In the genomic region with DNA sequence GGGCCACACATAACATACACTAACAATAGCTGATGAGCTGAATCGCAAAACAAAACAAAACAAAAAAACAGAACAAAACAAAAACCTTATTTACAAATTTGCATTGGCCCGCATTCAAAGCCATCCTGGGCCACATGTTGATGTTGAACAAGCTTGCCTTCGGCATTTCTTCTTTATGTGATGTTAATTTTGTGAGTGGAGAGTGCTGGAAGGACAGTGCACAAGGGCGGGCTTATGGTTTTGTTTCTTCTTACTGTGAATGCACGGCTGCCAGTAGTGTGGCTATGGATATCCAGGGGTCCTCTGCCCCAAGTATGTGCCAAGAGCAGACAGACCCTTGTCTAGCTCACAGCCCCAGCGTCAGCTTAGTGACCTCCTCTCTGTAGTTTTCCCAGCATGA, we compare ENCODE assay signal across 27 cellular contexts. TPM values are rescaled to one million over a fixed set of nuclear protein-coding genes. Genes with fewer than 3 reads are reported as not detected.
A peak's percentile ranks its signal among the peaks of the same experiment; 100 is the strongest.
DNase-seq lines count a peak whose midpoint lies in the region; ATAC-seq, FAIRE-seq and TF ChIP-seq lines count a peak whose summit lies in the region.
"Had no signal": no experiment of that assay in that cellular context is flagged by ENCODE, and none has a peak within 500 bp of the region (broad histone marks: within the 10 kb centered on the region; RNA-seq: fewer than 3 reads in every experiment).

No MANE protein-coding gene starts in this region.

- no peak overlapping the region for H3K4me3 ChIP-seq in HAP-1
- H3K4me3 ChIP-seq: BLaER1 treated with 17β-estradiol and CSF1 and Interleukin-3, amounts not matched to agents 10 nM and 100 nM; dorsolateral prefrontal cortex; gastrocnemius medialis; prostate gland; SJSA1; thyroid gland had no signal

- peaks cover 81% of the 10 kb centered on the region for H3K36me3 Mint-ChIP-seq in activated T-cell treated with anti-CD3 and anti-CD28 coated beads, Interleukin-2, amount 50 U/mL, for 24 hours (ENCODE audit: low read depth)
- peaks cover 62% of the 10 kb centered on the region for H3K36me3 Mint-ChIP-seq in activated naive CD8-positive, alpha-beta T cell treated with anti-CD3 and anti-CD28 coated beads, Interleukin-2, amount 50 U/mL, for 24 hours (ENCODE audit: low read depth)
- peaks cover 20% of the 10 kb centered on the region for H3K36me3 Mint-ChIP-seq in neural crest cell (ENCODE audit: low read depth)

- peaks cover 94% of the 10 kb centered on the region for H3K4me1 Mint-ChIP-seq in activated T-cell treated with anti-CD3 and anti-CD28 coated beads, Interleukin-2, amount 50 U/mL, for 24 hours (ENCODE audit: low read depth)
- peaks cover 93% of the 10 kb centered on the region for H3K4me1 Mint-ChIP-seq in activated naive CD8-positive, alpha-beta T cell treated with anti-CD3 and anti-CD28 coated beads, Interleukin-2, amount 50 U/mL, for 24 hours
- H3K4me1 Mint-ChIP-seq in neural crest cell = peaks cover 16% of the 10 kb centered on the region

- in situ Hi-C loops in HAP-1 (cut with MboI; ENCODE audit: low sequenced_read_pairs) = no loop called here

- H3K9me3 ChIP-seq in HAP-1 = no peaks in the 10 kb centered on the region
- H3K9me3 ChIP-seq: BLaER1 treated with 17β-estradiol and CSF1 and Interleukin-3, amounts not matched to agents 10 nM and 100 nM; gastrocnemius medialis; prostate gland; SJSA1; thyroid gland had no signal

- no peak overlapping the region for H3K4me3 Mint-ChIP-seq in activated T-cell treated with anti-CD3 and anti-CD28 coated beads, Interleukin-2, amount 50 U/mL, for 24 hours
- no peak overlapping the region for H3K4me3 Mint-ChIP-seq in activated naive CD8-positive, alpha-beta T cell treated with anti-CD3 and anti-CD28 coated beads, Interleukin-2, amount 50 U/mL, for 24 hours
- H3K4me3 Mint-ChIP-seq in neural crest cell = no peak overlapping the region
- H3K4me3 Mint-ChIP-seq: mesothelial cell of epicardium, nephron progenitor cell had no signal

- no peak for ATAC-seq in activated naive CD8-positive, alpha-beta T cell treated with anti-CD3 and anti-CD28 coated beads, Interleukin-2, amount 50 U/mL, for 24 hours
- ATAC-seq: gastrocnemius medialis, left cardiac atrium, Panc1 had no signal

- H3K9me3 Mint-ChIP-seq in activated T-cell treated with anti-CD3 and anti-CD28 coated beads, Interleukin-2, amount 50 U/mL, for 24 hours = peaks cover 3% of the 10 kb centered on the region
- H3K9me3 Mint-ChIP-seq in activated naive CD8-positive, alpha-beta T cell treated with anti-CD3 and anti-CD28 coated beads, Interleukin-2, amount 50 U/mL, for 24 hours = peaks cover 4% of the 10 kb centered on the region
- H3K9me3 Mint-ChIP-seq in neural crest cell = peaks cover 2% of the 10 kb centered on the region

- no peak for DNase-seq in activated T-cell treated with anti-CD3 and anti-CD28 coated beads, Interleukin-2, amount 50 U/mL, for 24 hours
- DNase-seq in activated T-cell treated with anti-CD3 and anti-CD28 coated beads, Interleukin-2, amount 50 U/mL, for 48 hours = no peak
- DNase-seq in HAP-1 (ENCODE audit: low spot score in 2 of 2) (peak; percentile 59 to 60), neural crest cell (ENCODE audit: low read depth, low spot score) (no peak), D721Med (ENCODE audit: insufficient read length, low spot score) (no peak), cortex of kidney (lab: John Stamatoyannopoulos, UW) (no peak), GM10266 (ENCODE audit: extremely low spot score) (no peak)
- DNase-seq in activated naive CD8-positive, alpha-beta T cell treated with anti-CD3 and anti-CD28 coated beads, Interleukin-2, amount 50 U/mL, for 24 hours = no peak
- DNase-seq: activated CD8-positive, alpha-beta memory T cell treated with anti-CD3 and anti-CD28 coated beads for 24 hours; activated effector memory CD4-positive, alpha-beta T cell treated with Interleukin-2 at 50 U/mL for 16 hours; caudate nucleus; dorsolateral prefrontal cortex; gastrocnemius medialis; left cardiac atrium; NCI-H1092 treated with DMSO at 0.1 percent for 48 hours; NCI-H2081 treated with DMSO at 0.1 percent for 48 hours; NCI-H446 treated with DMSO at 0.1 percent for 48 hours; nephron progenitor cell; NK-92 treated with Interleukin-12 subunit alpha and Interleukin-12 subunit beta, amount 100 ng/mL, for 24 hours; stimulated activated naive CD4-positive, alpha-beta T cell; thyroid gland had no signal

- peaks cover 6% of the 10 kb centered on the region for H3K36me3 ChIP-seq in HAP-1 (replicated peaks)
- H3K36me3 ChIP-seq: gastrocnemius medialis, prostate gland, thyroid gland had no signal

- H3K27ac Mint-ChIP-seq in activated T-cell treated with anti-CD3 and anti-CD28 coated beads, Interleukin-2, amount 50 U/mL, for 24 hours = peak overlapping the region; percentile 95
- H3K27ac Mint-ChIP-seq in activated naive CD8-positive, alpha-beta T cell treated with anti-CD3 and anti-CD28 coated beads, Interleukin-2, amount 50 U/mL, for 24 hours = peak overlapping the region; percentile 89
- peak overlapping the region; percentile 35 for H3K27ac Mint-ChIP-seq in neural crest cell (ENCODE audit: unreplicated experiment)
- H3K27ac Mint-ChIP-seq: mesothelial cell of epicardium, nephron progenitor cell had no signal

- H3K27me3 ChIP-seq in HAP-1 (ENCODE audit: low read depth) = no peaks in the 10 kb centered on the region
- H3K27me3 ChIP-seq: BLaER1 treated with 17β-estradiol and CSF1 and Interleukin-3, amounts not matched to agents 10 nM and 100 nM; dorsolateral prefrontal cortex; gastrocnemius medialis; SJSA1; thyroid gland had no signal

- no peaks in the 10 kb centered on the region for H3K27me3 Mint-ChIP-seq in activated T-cell treated with anti-CD3 and anti-CD28 coated beads, Interleukin-2, amount 50 U/mL, for 24 hours
- H3K27me3 Mint-ChIP-seq in activated naive CD8-positive, alpha-beta T cell treated with anti-CD3 and anti-CD28 coated beads, Interleukin-2, amount 50 U/mL, for 24 hours = no peaks in the 10 kb centered on the region
- no peaks in the 10 kb centered on the region for H3K27me3 Mint-ChIP-seq in neural crest cell (ENCODE audit: low read depth)

- TF ChIP-seq CTCF in neural crest cell (conservative IDR thresholded peaks at IDR 0.05) (no peak), D721Med (IDR thresholded peaks at IDR 0.05; ENCODE audit: insufficient read depth, missing control alignments) (no peak), GM10266 (IDR thresholded peaks at IDR 0.05; ENCODE audit: control insufficient read depth, insufficient read depth, low read depth, missing control alignments) (no peak)

- H3K4me1 ChIP-seq in HAP-1 = peaks cover 17% of the 10 kb centered on the region
- H3K4me1 ChIP-seq: prostate gland, SJSA1, thyroid gland had no signal

- no peak for FAIRE-seq in D721Med (lab: Jason Lieb, UNC)
- FAIRE-seq: GM19239 had no signal

RNA-seq across cellular contexts. Expression of gene ZNF292, which starts 24.7 kb away (rescaled TPM):
- total RNA-seq in neural crest cell = 55.2 and 58.9 TPM in 2 replicates

Comparison
In these comparisons a context has a peak if more than half of its experiments do, and no peak if none do; other contexts are left out.
1. DNase-seq: peak in HAP-1 (2 of 2); none in activated T-cell treated with anti-CD3 and anti-CD28 coated beads, Interleukin-2, amount 50 U/mL, for 24 hours (single experiment), activated T-cell treated with anti-CD3 and anti-CD28 coated beads, Interleukin-2, amount 50 U/mL, for 48 hours (0 of 2), activated naive CD8-positive, alpha-beta T cell treated with anti-CD3 and anti-CD28 coated beads, Interleukin-2, amount 50 U/mL, for 24 hours (single experiment), neural crest cell (single experiment), D721Med (single experiment), cortex of kidney (single experiment) and GM10266 (single experiment).
2. H3K27ac Mint-ChIP-seq: peak in every context shown above with its lines; median percentile 95 in activated T-cell treated with anti-CD3 and anti-CD28 coated beads, Interleukin-2, amount 50 U/mL, for 24 hours; 89 in activated naive CD8-positive, alpha-beta T cell treated with anti-CD3 and anti-CD28 coated beads, Interleukin-2, amount 50 U/mL, for 24 hours; 35 in neural crest cell.